Comparison of ENCODE assay signal across 1 cellular context in the genomic region with DNA sequence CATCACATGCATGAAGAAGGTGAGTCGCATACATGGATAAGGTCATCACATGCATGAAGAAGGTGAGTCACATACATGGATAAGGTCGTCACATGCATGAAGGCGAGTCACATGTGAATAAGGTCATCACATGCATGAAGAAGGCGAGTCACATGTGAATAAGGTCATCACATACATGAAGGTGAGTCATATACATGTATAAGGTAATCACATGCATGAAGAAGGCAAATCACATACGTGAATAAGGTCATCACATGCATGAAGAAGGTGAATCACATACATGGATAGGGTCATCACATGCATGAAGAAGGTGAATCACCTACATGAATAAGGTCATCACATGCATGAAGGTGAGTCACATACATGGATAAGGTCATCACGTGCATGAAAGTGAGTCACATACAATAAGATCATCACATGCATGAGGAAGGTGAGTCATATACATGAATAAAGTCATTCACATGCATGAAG.
TF ChIP-seq lines count a peak whose summit lies in the region.

No MANE protein-coding gene starts in this region.

TF ChIP-seq in GM12878, 131 proteins besides CTCF, POLR2A, EP300 and RAD21 (continued from another document):
- TF ChIP-seq SIX5 (IDR thresholded peaks at IDR 0.05; ENCODE audit: low read depth, low read length, severe bottlenecking) = no peak
- TF ChIP-seq RAD51 (IDR thresholded peaks at IDR 0.05) = no peak
- TF ChIP-seq, protein P1, sequence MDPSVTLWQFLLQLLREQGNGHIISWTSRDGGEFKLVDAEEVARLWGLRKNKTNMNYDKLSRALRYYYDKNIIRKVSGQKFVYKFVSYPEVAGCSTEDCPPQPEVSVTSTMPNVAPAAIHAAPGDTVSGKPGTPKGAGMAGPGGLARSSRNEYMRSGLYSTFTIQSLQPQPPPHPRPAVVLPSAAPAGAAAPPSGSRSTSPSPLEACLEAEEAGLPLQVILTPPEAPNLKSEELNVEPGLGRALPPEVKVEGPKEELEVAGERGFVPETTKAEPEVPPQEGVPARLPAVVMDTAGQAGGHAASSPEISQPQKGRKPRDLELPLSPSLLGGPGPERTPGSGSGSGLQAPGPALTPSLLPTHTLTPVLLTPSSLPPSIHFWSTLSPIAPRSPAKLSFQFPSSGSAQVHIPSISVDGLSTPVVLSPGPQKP (IDR thresholded peaks at IDR 0.05; ENCODE audit: low read depth, low read length) = no peak
- TF ChIP-seq RBBP5 (conservative IDR thresholded peaks at IDR 0.05) = no peak
- TF ChIP-seq NR2C1 (IDR thresholded peaks at IDR 0.05) = no peak
- TF ChIP-seq BRCA1 (IDR thresholded peaks at IDR 0.05; ENCODE audit: low read depth, low read length) = no peak
- TF ChIP-seq TCF7 (IDR thresholded peaks at IDR 0.05; ENCODE audit: borderline replicate concordance) = no peak
- TF ChIP-seq, protein P2, sequence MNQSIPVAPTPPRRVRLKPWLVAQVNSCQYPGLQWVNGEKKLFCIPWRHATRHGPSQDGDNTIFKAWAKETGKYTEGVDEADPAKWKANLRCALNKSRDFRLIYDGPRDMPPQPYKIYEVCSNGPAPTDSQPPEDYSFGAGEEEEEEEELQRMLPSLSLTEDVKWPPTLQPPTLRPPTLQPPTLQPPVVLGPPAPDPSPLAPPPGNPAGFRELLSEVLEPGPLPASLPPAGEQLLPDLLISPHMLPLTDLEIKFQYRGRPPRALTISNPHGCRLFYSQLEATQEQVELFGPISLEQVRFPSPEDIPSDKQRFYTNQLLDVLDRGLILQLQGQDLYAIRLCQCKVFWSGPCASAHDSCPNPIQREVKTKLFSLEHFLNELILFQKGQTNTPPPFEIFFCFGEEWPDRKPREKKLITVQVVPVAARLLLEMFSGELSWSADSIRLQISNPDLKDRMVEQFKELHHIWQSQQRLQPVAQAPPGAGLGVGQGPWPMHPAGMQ (IDR thresholded peaks at IDR 0.05; ENCODE audit: borderline replicate concordance) = no peak
- TF ChIP-seq, protein P3, sequence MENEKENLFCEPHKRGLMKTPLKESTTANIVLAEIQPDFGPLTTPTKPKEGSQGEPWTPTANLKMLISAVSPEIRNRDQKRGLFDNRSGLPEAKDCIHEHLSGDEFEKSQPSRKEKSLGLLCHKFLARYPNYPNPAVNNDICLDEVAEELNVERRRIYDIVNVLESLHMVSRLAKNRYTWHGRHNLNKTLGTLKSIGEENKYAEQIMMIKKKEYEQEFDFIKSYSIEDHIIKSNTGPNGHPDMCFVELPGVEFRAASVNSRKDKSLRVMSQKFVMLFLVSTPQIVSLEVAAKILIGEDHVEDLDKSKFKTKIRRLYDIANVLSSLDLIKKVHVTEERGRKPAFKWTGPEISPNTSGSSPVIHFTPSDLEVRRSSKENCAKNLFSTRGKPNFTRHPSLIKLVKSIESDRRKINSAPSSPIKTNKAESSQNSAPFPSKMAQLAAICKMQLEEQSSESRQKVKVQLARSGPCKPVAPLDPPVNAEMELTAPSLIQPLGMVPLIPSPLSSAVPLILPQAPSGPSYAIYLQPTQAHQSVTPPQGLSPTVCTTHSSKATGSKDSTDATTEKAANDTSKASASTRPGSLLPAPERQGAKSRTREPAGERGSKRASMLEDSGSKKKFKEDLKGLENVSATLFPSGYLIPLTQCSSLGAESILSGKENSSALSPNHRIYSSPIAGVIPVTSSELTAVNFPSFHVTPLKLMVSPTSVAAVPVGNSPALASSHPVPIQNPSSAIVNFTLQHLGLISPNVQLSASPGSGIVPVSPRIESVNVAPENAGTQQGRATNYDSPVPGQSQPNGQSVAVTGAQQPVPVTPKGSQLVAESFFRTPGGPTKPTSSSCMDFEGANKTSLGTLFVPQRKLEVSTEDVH (IDR thresholded peaks at IDR 0.05; ENCODE audit: low read depth, partially characterized antibody) = no peak
- TF ChIP-seq, protein P4, sequence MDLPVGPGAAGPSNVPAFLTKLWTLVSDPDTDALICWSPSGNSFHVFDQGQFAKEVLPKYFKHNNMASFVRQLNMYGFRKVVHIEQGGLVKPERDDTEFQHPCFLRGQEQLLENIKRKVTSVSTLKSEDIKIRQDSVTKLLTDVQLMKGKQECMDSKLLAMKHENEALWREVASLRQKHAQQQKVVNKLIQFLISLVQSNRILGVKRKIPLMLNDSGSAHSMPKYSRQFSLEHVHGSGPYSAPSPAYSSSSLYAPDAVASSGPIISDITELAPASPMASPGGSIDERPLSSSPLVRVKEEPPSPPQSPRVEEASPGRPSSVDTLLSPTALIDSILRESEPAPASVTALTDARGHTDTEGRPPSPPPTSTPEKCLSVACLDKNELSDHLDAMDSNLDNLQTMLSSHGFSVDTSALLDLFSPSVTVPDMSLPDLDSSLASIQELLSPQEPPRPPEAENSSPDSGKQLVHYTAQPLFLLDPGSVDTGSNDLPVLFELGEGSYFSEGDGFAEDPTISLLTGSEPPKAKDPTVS (IDR thresholded peaks at IDR 0.05; ENCODE audit: low read depth, low read length) = no peak
- TF ChIP-seq KAT2A (conservative IDR thresholded peaks at IDR 0.05; ENCODE audit: control insufficient read depth, low read depth, low read length) = no peak
- TF ChIP-seq PKNOX1 (IDR thresholded peaks at IDR 0.05) = no peak
- no peak for TF ChIP-seq ZNF592 (IDR thresholded peaks at IDR 0.05)
- TF ChIP-seq, protein P5, sequence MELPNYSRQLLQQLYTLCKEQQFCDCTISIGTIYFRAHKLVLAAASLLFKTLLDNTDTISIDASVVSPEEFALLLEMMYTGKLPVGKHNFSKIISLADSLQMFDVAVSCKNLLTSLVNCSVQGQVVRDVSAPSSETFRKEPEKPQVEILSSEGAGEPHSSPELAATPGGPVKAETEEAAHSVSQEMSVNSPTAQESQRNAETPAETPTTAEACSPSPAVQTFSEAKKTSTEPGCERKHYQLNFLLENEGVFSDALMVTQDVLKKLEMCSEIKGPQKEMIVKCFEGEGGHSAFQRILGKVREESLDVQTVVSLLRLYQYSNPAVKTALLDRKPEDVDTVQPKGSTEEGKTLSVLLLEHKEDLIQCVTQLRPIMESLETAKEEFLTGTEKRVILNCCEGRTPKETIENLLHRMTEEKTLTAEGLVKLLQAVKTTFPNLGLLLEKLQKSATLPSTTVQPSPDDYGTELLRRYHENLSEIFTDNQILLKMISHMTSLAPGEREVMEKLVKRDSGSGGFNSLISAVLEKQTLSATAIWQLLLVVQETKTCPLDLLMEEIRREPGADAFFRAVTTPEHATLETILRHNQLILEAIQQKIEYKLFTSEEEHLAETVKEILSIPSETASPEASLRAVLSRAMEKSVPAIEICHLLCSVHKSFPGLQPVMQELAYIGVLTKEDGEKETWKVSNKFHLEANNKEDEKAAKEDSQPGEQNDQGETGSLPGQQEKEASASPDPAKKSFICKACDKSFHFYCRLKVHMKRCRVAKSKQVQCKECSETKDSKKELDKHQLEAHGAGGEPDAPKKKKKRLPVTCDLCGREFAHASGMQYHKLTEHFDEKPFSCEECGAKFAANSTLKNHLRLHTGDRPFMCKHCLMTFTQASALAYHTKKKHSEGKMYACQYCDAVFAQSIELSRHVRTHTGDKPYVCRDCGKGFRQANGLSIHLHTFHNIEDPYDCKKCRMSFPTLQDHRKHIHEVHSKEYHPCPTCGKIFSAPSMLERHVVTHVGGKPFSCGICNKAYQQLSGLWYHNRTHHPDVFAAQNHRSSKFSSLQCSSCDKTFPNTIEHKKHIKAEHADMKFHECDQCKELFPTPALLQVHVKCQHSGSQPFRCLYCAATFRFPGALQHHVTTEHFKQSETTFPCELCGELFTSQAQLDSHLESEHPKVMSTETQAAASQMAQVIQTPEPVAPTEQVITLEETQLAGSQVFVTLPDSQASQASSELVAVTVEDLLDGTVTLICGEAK (IDR thresholded peaks at IDR 0.05; ENCODE audit: borderline replicate concordance) = no peak
- TF ChIP-seq PAX5 (IDR thresholded peaks at IDR 0.05; ENCODE audit: borderline replicate concordance, low read depth, low read length) = no peak
